Comparison of ENCODE assay signal across 10 cellular contexts in the genomic region with DNA sequence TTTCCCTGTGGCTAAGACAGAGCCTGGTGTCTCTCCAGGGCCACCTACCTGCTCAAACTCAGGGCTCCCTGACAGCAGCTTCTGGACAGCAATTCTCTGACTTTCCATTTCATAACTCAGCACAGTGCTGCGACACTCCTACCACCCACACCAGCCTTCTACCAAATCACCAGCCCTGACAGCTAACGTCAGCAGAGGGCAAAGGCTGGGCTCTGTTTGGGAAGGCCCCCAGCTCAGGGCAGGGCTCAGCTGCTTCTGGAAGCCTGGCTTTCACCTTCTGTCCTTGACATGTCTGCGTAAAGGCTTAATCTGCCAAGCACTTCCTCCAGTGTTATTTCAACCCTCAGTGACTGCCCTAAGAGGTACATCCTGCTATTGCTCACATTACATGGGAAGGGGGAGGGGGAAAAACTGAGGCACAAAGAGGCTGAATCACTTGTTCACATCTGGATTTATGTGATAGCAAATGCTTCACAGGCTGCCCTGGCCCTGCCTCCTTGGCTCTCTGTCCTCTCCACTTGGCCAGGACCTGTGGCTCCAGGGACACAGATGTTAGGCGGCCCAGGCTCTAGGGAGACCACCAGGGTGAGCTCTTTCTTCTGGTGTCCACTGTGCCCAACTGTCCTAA.
DNase-seq lines count a peak whose midpoint lies in the region; ATAC-seq and TF ChIP-seq lines count a peak whose summit lies in the region.
"Had no signal": no experiment of that assay in that cellular context is flagged by ENCODE, and none has a peak within 500 bp of the region (broad histone marks: within the 10 kb centered on the region; RNA-seq: fewer than 3 reads in every experiment).

No MANE protein-coding gene starts in this region.

- ATAC-seq in esophagus mucosa, result peak; percentile 84
- ATAC-seq in SK-N-SH treated with all-trans-retinoic acid at 6 μM for 48 hours, result no peak
- no peak for ATAC-seq in HG03097 (IDR thresholded peaks at IDR 0.05; ENCODE audit: low FRiP score, unreplicated experiment)

- no peak for TF ChIP-seq POLR2A in erythroblast (IDR thresholded peaks at IDR 0.05; ENCODE audit: low read length)

- DNase-seq in stimulated activated CD4-positive, alpha-beta T cell treated with anti-CD3 and anti-CD28 coated beads, Interleukin-1b, Interleukin-23, amount 100 ng/mL, for 48 hours, result peak; percentile 14
- DNase-seq in stimulated activated CD4-positive, alpha-beta T cell treated with anti-CD3 and anti-CD28 coated beads, Interleukin-12 subunit alpha, Interleukin-12 subunit beta, amount 100 ng/mL, for 4 hours, result no peak
- DNase-seq in mucosa of gallbladder (ENCODE audit: low spot score) (peak; percentile 42), erythroblast (lab: John Stamatoyannopoulos, UW) (no peak), globus pallidus (ENCODE audit: low spot score) (no peak)
- DNase-seq: colonic mucosa, Karpas-422 had no signal

TF ChIP-seq in SK-N-SH treated with all-trans-retinoic acid at 6 μM for 48 hours, 23 proteins besides CTCF, POLR2A, EP300 and RAD21:
- TF ChIP-seq ZNF70 (CRISPR knock-in tag; IDR thresholded peaks at IDR 0.05) (no peak), PATZ1 (CRISPR knock-in tag; IDR thresholded peaks at IDR 0.05; ENCODE audit: borderline replicate concordance) (no peak), TCF4 (CRISPR knock-in tag; IDR thresholded peaks at IDR 0.05; ENCODE audit: borderline replicate concordance) (no peak), TOX (CRISPR knock-in tag; IDR thresholded peaks at IDR 0.05; ENCODE audit: borderline replicate concordance) (no peak), ARNTL (CRISPR knock-in tag; IDR thresholded peaks at IDR 0.05; ENCODE audit: borderline replicate concordance, low read depth) (no peak), PPARA (CRISPR knock-in tag; IDR thresholded peaks at IDR 0.05; ENCODE audit: borderline replicate concordance) (no peak), RARB (CRISPR knock-in tag; IDR thresholded peaks at IDR 0.05) (no peak), CSRNP3 (CRISPR knock-in tag; IDR thresholded peaks at IDR 0.05) (no peak), OSR1 (CRISPR knock-in tag; IDR thresholded peaks at IDR 0.05) (no peak), ZFP3 (CRISPR knock-in tag; IDR thresholded peaks at IDR 0.05) (no peak)
- TF ChIP-seq, protein P1, sequence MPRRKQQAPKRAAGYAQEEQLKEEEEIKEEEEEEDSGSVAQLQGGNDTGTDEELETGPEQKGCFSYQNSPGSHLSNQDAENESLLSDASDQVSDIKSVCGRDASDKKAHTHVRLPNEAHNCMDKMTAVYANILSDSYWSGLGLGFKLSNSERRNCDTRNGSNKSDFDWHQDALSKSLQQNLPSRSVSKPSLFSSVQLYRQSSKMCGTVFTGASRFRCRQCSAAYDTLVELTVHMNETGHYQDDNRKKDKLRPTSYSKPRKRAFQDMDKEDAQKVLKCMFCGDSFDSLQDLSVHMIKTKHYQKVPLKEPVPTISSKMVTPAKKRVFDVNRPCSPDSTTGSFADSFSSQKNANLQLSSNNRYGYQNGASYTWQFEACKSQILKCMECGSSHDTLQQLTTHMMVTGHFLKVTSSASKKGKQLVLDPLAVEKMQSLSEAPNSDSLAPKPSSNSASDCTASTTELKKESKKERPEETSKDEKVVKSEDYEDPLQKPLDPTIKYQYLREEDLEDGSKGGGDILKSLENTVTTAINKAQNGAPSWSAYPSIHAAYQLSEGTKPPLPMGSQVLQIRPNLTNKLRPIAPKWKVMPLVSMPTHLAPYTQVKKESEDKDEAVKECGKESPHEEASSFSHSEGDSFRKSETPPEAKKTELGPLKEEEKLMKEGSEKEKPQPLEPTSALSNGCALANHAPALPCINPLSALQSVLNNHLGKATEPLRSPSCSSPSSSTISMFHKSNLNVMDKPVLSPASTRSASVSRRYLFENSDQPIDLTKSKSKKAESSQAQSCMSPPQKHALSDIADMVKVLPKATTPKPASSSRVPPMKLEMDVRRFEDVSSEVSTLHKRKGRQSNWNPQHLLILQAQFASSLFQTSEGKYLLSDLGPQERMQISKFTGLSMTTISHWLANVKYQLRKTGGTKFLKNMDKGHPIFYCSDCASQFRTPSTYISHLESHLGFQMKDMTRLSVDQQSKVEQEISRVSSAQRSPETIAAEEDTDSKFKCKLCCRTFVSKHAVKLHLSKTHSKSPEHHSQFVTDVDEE (CRISPR knock-in tag; IDR thresholded peaks at IDR 0.05), result no peak
TF ChIP-seq in SK-N-SH treated with all-trans-retinoic acid at 6 μM for 48 hours: peak in this region for 0.

Comparison
In these comparisons a context has a peak if more than half of its experiments do, and no peak if none do; other contexts are left out.
1. DNase-seq: peak in stimulated activated CD4-positive, alpha-beta T cell treated with anti-CD3 and anti-CD28 coated beads, Interleukin-1b, Interleukin-23, amount 100 ng/mL, for 48 hours (single experiment) and mucosa of gallbladder (single experiment); none in stimulated activated CD4-positive, alpha-beta T cell treated with anti-CD3 and anti-CD28 coated beads, Interleukin-12 subunit alpha, Interleukin-12 subunit beta, amount 100 ng/mL, for 4 hours (single experiment), erythroblast (0 of 2) and globus pallidus (single experiment).